19 cellular contexts compared by ENCODE assay signal in genomic region chr2:161232571-161232970, GRCh38.
DNase-seq lines count a peak whose midpoint lies in the region; ATAC-seq, FAIRE-seq and TF ChIP-seq lines count a peak whose summit lies in the region.
"Had no signal": no experiment of that assay in that cellular context is flagged by ENCODE, and none has a peak within 500 bp of the region (broad histone marks: within the 10 kb centered on the region; RNA-seq: fewer than 3 reads in every experiment).

No MANE protein-coding gene starts in this region.

- no peaks in the 10 kb centered on the region for H3K27me3 ChIP-seq in OCI-LY3 (ENCODE audit: low read depth, low read length)
- H3K27me3 ChIP-seq: SJSA1 had no signal

- TF ChIP-seq CTCF in OCI-LY3 (IDR thresholded peaks at IDR 0.05; ENCODE audit: low read depth, low read length): peak; percentile 44

- DNase-seq in Ammon's horn (ENCODE audit: low spot score) (peak; percentile 39), C1 segment of cervical spinal cord (lab: John Stamatoyannopoulos, UW) (no peak)
- DNase-seq: ACHN, EL, HFFc6, NCI-H1417 treated with DMSO at 0.1 percent for 48 hours, NCI-H2029, NCI-H446, NCI-H69, T-helper 2 cell had no signal

- ATAC-seq in HG03095 (IDR thresholded peaks at IDR 0.05; ENCODE audit: unreplicated experiment) (no peak), HG03108 (IDR thresholded peaks at IDR 0.05; ENCODE audit: unreplicated experiment) (no peak)

- H3K79me2 ChIP-seq in OCI-LY3 (ENCODE audit: low read length): peaks cover 23% of the 10 kb centered on the region

- no peak overlapping the region for H3K9ac ChIP-seq in OCI-LY3 (ENCODE audit: low read length)

- peak overlapping the region; percentile 3 for H3K27ac ChIP-seq in OCI-LY3 (ENCODE audit: low read length)
- H3K27ac ChIP-seq: HL-60, SJSA1 had no signal

- no peak overlapping the region for H3K4me3 ChIP-seq in OCI-LY3 (ENCODE audit: low read length)
- H3K4me3 ChIP-seq: SJSA1 had no signal

- no peak overlapping the region for H2AFZ ChIP-seq in OCI-LY3 (ENCODE audit: low read depth, low read length)

- no peak overlapping the region for H3K4me2 ChIP-seq in OCI-LY3 (ENCODE audit: low read length)

- FAIRE-seq in G401.6 (lab: Jason Lieb, UNC): peak; percentile 45
- peak; percentile 24 for FAIRE-seq in islet of Langerhans (lab: Jason Lieb, UNC)
- FAIRE-seq: GM12892, H54 had no signal

- no peaks in the 10 kb centered on the region for H3K9me3 ChIP-seq in OCI-LY3 (ENCODE audit: insufficient read depth, low read length)
- H3K9me3 ChIP-seq: SJSA1 had no signal

- H3K4me1 ChIP-seq in OCI-LY3 (ENCODE audit: low read length): peaks cover 63% of the 10 kb centered on the region

- peaks cover 42% of the 10 kb centered on the region for H3K36me3 ChIP-seq in OCI-LY3 (replicated peaks; ENCODE audit: low read depth, low read length)

- no peaks in the 10 kb centered on the region for H4K20me1 ChIP-seq in OCI-LY3 (ENCODE audit: insufficient read depth, low read length)
